In the genomic region with DNA sequence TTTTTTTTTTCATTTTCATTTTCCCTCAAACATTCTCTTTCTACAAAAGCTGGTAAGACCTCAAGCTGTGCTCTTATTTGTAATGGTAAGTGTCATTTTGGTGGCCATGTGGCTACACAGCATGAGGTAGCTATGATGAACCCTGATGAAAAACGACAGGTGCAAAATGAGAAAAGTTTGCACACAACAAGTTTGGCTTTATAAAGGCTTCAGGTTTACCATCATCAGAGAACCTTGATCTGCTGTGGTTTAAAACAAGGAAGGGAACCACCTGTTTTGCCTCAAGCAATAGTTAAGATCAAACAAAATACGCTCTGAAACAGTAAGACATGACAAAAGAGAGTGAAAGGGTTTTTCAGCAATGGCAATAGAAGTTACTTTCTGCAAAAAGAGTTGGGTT, we compare ENCODE assay signal across 17 cellular contexts.
A peak's percentile ranks its signal among the peaks of the same experiment; 100 is the strongest.
DNase-seq lines count a peak whose midpoint lies in the region; ATAC-seq and TF ChIP-seq lines count a peak whose summit lies in the region.
"Had no signal": no experiment of that assay in that cellular context is flagged by ENCODE, and none has a peak within 500 bp of the region (broad histone marks: within the 10 kb centered on the region; RNA-seq: fewer than 3 reads in every experiment).

No MANE protein-coding gene starts in this region.

- H3F3A ChIP-seq in MM.1S (ENCODE audit: insufficient read depth, low read length) = no peaks in the 10 kb centered on the region

- peak overlapping the region; percentile 39 to 56 for H3K4me3 Mint-ChIP-seq in stimulated activated naive CD8-positive, alpha-beta T cell treated with anti-CD3 and anti-CD28 coated beads, Interleukin-15, amount 100 ng/mL, for 72 hours
- no peak overlapping the region for H3K4me3 Mint-ChIP-seq in CD14-positive monocyte
- H3K4me3 Mint-ChIP-seq: IgD-negative memory B cell, nephron progenitor cell, type B pancreatic cell had no signal

- no peaks in the 10 kb centered on the region for H3K36me3 Mint-ChIP-seq in activated naive CD4-positive, alpha-beta T cell treated with anti-CD3 and anti-CD28 coated beads, Interleukin-2, amount 50 U/mL, for 72 hours
- H3K36me3 Mint-ChIP-seq in CD14-positive monocyte = no peaks in the 10 kb centered on the region
- H3K36me3 Mint-ChIP-seq: IgD-negative memory B cell, type B pancreatic cell had no signal

- no peaks in the 10 kb centered on the region for H3K9me2 ChIP-seq in MM.1S (replicated peaks; ENCODE audit: insufficient read depth, low read length)

- no peak for DNase-seq in stimulated activated naive CD8-positive, alpha-beta T cell treated with anti-CD3 and anti-CD28 coated beads, Interleukin-15, amount 100 ng/mL, for 72 hours
- DNase-seq in stimulated activated naive CD8-positive, alpha-beta T cell treated with anti-CD3 and anti-CD28 coated beads, Interleukin-15, Interleukin-2, amounts not matched to agents 100 U/mL and 50 U/mL, for 24 hours = no peak
- DNase-seq in MM.1S (peak; percentile 60), CD14-positive monocyte (ENCODE audit: low spot score) (no peak)
- DNase-seq in activated naive CD4-positive, alpha-beta T cell treated with anti-CD3 and anti-CD28 coated beads, Interleukin-2, amount 50 U/mL, for 72 hours (ENCODE audit: low spot score in 2 of 2) = no peak
- DNase-seq: C1 segment of cervical spinal cord; left ventricle myocardium superior; NCI-H1694 treated with DMSO at 0.1 percent for 48 hours; nephron progenitor cell; right cardiac atrium; stimulated activated CD4-positive, alpha-beta T cell treated with anti-CD3 and anti-CD28 coated beads, Interleukin-2, amount 100 ng/mL, for 48 hours had no signal

- no peaks in the 10 kb centered on the region for H3K27me3 ChIP-seq in MM.1S (replicated peaks; ENCODE audit: insufficient read depth, low read length)
- H3K27me3 ChIP-seq: ascending aorta had no signal

- no peak overlapping the region for H3K9ac ChIP-seq in MM.1S (ENCODE audit: low read length)

- no peaks in the 10 kb centered on the region for H3K79me2 ChIP-seq in MM.1S (ENCODE audit: low read length)

- no peaks in the 10 kb centered on the region for H3K27me3 Mint-ChIP-seq in stimulated activated naive CD8-positive, alpha-beta T cell treated with anti-CD3 and anti-CD28 coated beads, Interleukin-15, amount 100 ng/mL, for 72 hours
- peaks cover 0 to under 1% (median 0%) of the 10 kb centered on the region in 3 donors for H3K27me3 Mint-ChIP-seq in CD14-positive monocyte (ENCODE audit: low read depth in 3 of 3)
- H3K27me3 Mint-ChIP-seq: IgD-negative memory B cell, type B pancreatic cell had no signal

- TF ChIP-seq CTCF in MM.1S (IDR thresholded peaks at IDR 0.05; ENCODE audit: low read length) (no peak), CD14-positive monocyte (IDR thresholded peaks at IDR 0.05) (no peak)

- intact Hi-C loops in CD14-positive monocyte (cut with micrococcal nuclease) = no loop called here

- H4K20me1 ChIP-seq in MM.1S (ENCODE audit: insufficient read depth, low read length) = no peaks in the 10 kb centered on the region

- no peaks in the 10 kb centered on the region for H3K36me3 ChIP-seq in MM.1S (replicated peaks; ENCODE audit: insufficient read depth, low read length)
- H3K36me3 ChIP-seq: ascending aorta had no signal

- peak overlapping the region in 1 of 2 donors; percentile 30 for H3K27ac Mint-ChIP-seq in stimulated activated naive CD8-positive, alpha-beta T cell treated with anti-CD3 and anti-CD28 coated beads, Interleukin-15, amount 100 ng/mL, for 72 hours
- no peak overlapping the region for H3K27ac Mint-ChIP-seq in activated naive CD4-positive, alpha-beta T cell treated with anti-CD3 and anti-CD28 coated beads, Interleukin-2, amount 50 U/mL, for 72 hours
- no peak overlapping the region for H3K27ac Mint-ChIP-seq in CD14-positive monocyte
- H3K27ac Mint-ChIP-seq: IgD-negative memory B cell, nephron progenitor cell, type B pancreatic cell had no signal

- H3K4me1 ChIP-seq in MM.1S (ENCODE audit: low read length) = no peaks in the 10 kb centered on the region
- H3K4me1 ChIP-seq: ascending aorta had no signal

- H3K4me1 Mint-ChIP-seq in stimulated activated naive CD8-positive, alpha-beta T cell treated with anti-CD3 and anti-CD28 coated beads, Interleukin-15, amount 100 ng/mL, for 72 hours = peaks cover 9% of the 10 kb centered on the region
- H3K4me1 Mint-ChIP-seq in CD14-positive monocyte = no peaks in the 10 kb centered on the region
- H3K4me1 Mint-ChIP-seq: IgD-negative memory B cell, nephron progenitor cell had no signal

- H3K9me3 Mint-ChIP-seq in stimulated activated naive CD8-positive, alpha-beta T cell treated with anti-CD3 and anti-CD28 coated beads, Interleukin-15, amount 100 ng/mL, for 72 hours = peaks cover 0 to under 1% of the 10 kb centered on the region in 2 donors
- peaks cover 0 to 4% of the 10 kb centered on the region in 2 donors for H3K9me3 Mint-ChIP-seq in activated naive CD4-positive, alpha-beta T cell treated with anti-CD3 and anti-CD28 coated beads, Interleukin-2, amount 50 U/mL, for 72 hours
- peaks cover 0 to 5% (median 1%) of the 10 kb centered on the region in 7 donors for H3K9me3 Mint-ChIP-seq in CD14-positive monocyte
- H3K9me3 Mint-ChIP-seq: IgD-negative memory B cell, nephron progenitor cell, type B pancreatic cell had no signal

- H3K27ac ChIP-seq in MM.1S (ENCODE audit: low read length) = no peak overlapping the region
- H3K27ac ChIP-seq: ascending aorta, coronary artery had no signal

- H3K4me2 ChIP-seq in MM.1S (ENCODE audit: low read depth, low read length) = no peak overlapping the region

- no peaks in the 10 kb centered on the region for H3K9me3 ChIP-seq in MM.1S (replicated peaks; ENCODE audit: insufficient read depth, low read length)
- H3K9me3 ChIP-seq: ascending aorta had no signal

- peak; percentile 75 for ATAC-seq in stimulated activated naive CD8-positive, alpha-beta T cell treated with anti-CD3 and anti-CD28 coated beads, Interleukin-15, amount 100 ng/mL, for 72 hours
- no peak for ATAC-seq in stimulated activated naive CD8-positive, alpha-beta T cell treated with anti-CD3 and anti-CD28 coated beads, Interleukin-15, Interleukin-2, amounts not matched to agents 100 U/mL and 50 U/mL, for 24 hours
- peak; percentile 34 to 80 for ATAC-seq in activated naive CD4-positive, alpha-beta T cell treated with anti-CD3 and anti-CD28 coated beads, Interleukin-2, amount 50 U/mL, for 72 hours
- no peak for ATAC-seq in GM18511 (IDR thresholded peaks at IDR 0.05; ENCODE audit: unreplicated experiment)
- ATAC-seq in HG02623 (IDR thresholded peaks at IDR 0.05; ENCODE audit: unreplicated experiment) = no peak
- ATAC-seq: left ventricle myocardium superior, right cardiac atrium had no signal

- no peak overlapping the region for H3K4me3 ChIP-seq in MM.1S (ENCODE audit: low read length)
- H3K4me3 ChIP-seq: ascending aorta, coronary artery had no signal

- H2AFZ ChIP-seq in MM.1S (ENCODE audit: low read length) = no peak overlapping the region

Comparison
In these comparisons a context has a peak if more than half of its experiments do, and no peak if none do; other contexts are left out.
1. ATAC-seq: peak in stimulated activated naive CD8-positive, alpha-beta T cell treated with anti-CD3 and anti-CD28 coated beads, Interleukin-15, amount 100 ng/mL, for 72 hours (single experiment) and activated naive CD4-positive, alpha-beta T cell treated with anti-CD3 and anti-CD28 coated beads, Interleukin-2, amount 50 U/mL, for 72 hours (2 of 2); none in stimulated activated naive CD8-positive, alpha-beta T cell treated with anti-CD3 and anti-CD28 coated beads, Interleukin-15, Interleukin-2, amounts not matched to agents 100 U/mL and 50 U/mL, for 24 hours (single experiment), GM18511 (single experiment) and HG02623 (single experiment).
2. H3K4me3 Mint-ChIP-seq: peak in stimulated activated naive CD8-positive, alpha-beta T cell treated with anti-CD3 and anti-CD28 coated beads, Interleukin-15, amount 100 ng/mL, for 72 hours (2 of 2); none in CD14-positive monocyte (0 of 2).